Comparison of ENCODE assay signal across 9 cellular contexts in genomic region chr10:53997953-53998352, GRCh38.
DNase-seq lines count a peak whose midpoint lies in the region; ATAC-seq and TF ChIP-seq lines count a peak whose summit lies in the region.
"Had no signal": no experiment of that assay in that cellular context is flagged by ENCODE, and none has a peak within 500 bp of the region (broad histone marks: within the 10 kb centered on the region; RNA-seq: fewer than 3 reads in every experiment).

No MANE protein-coding gene starts in this region.

- no peak overlapping the region for H3K4me3 ChIP-seq in adrenal gland
- H3K4me3 ChIP-seq in right lobe of liver = no peak overlapping the region

- no peaks in the 10 kb centered on the region for H3K36me3 Mint-ChIP-seq in Calu3 (ENCODE audit: insufficient read depth, unreplicated experiment)

- no peaks in the 10 kb centered on the region for H3K4me1 Mint-ChIP-seq in Calu3 (ENCODE audit: low read depth, unreplicated experiment)

- H3K27ac ChIP-seq in adrenal gland (no peak overlapping the region), right lobe of liver (no peak overlapping the region)

- DNase-seq in Calu3 = no peak
- DNase-seq in LoVo (ENCODE audit: low spot score) = peak; percentile 5
- DNase-seq in adrenal gland = no peak
- no peak for DNase-seq in right lobe of liver
- no peak for DNase-seq in activated T-cell treated with anti-CD3 and anti-CD28 coated beads for 4 hours
- no peak for DNase-seq in NCI-H446 treated with DMSO at 0.1 percent for 48 hours (lab: John Stamatoyannopoulos, UW)
- DNase-seq in activated gamma-delta T cell (lab: John Stamatoyannopoulos, UW) = no peak
- DNase-seq: retina had no signal

- no peaks in the 10 kb centered on the region for H3K9me3 ChIP-seq in adrenal gland (replicated peaks in 1 of 3)
- no peaks in the 10 kb centered on the region for H3K9me3 ChIP-seq in right lobe of liver

- WGBS in adrenal gland, 4 donors = 40 to 53% (median 47%) methylated on average over 2 of the region's 2 CpGs
- WGBS in right lobe of liver (ENCODE audit: insufficient coverage, low coverage, low lambda C conversion rate, missing lambda C conversion rate) = 26% methylated on average over 2 of the region's 2 CpGs

- ATAC-seq in right lobe of liver = peak in 1 of 4 donors; percentile 45
- ATAC-seq in GM21723 (IDR thresholded peaks at IDR 0.05; ENCODE audit: unreplicated experiment) = no peak

- CTCF ChIA-PET in Calu3 (lab: Charles Lee) = no interaction called here

- H3K36me3 ChIP-seq in adrenal gland (replicated peaks in 1 of 2) (no peaks in the 10 kb centered on the region), right lobe of liver (no peaks in the 10 kb centered on the region)

- no peaks in the 10 kb centered on the region for H3K27me3 Mint-ChIP-seq in Calu3 (ENCODE audit: unreplicated experiment)

- TF ChIP-seq CTCF in Calu3 (IDR thresholded peaks at IDR 0.05; ENCODE audit: unreplicated experiment) (peak; percentile 29), adrenal gland (IDR thresholded peaks at IDR 0.05) (peak in 4 of 6 experiments; percentile 8 to 40 (median 26)), right lobe of liver (IDR thresholded peaks at IDR 0.05) (peak in 3 of 4 donors; percentile 37 to 44 (median 43))

- intact Hi-C loops in Calu3 (cut with micrococcal nuclease; ENCODE audit: unreplicated experiment) = loop anchor here (1.0 to 5.0 kb wide), 3 partner anchors 156 to 404 kb away; no protein-coding TSS in a partner anchor
- intact Hi-C loops in adrenal gland (cut with DNase I) = no loop called here
- intact Hi-C loops in right lobe of liver (cut with DNase I) = no loop called here

- H3K4me1 ChIP-seq in adrenal gland (replicated peaks in 1 of 2) (no peaks in the 10 kb centered on the region), right lobe of liver (no peaks in the 10 kb centered on the region)

- no peaks in the 10 kb centered on the region for H3K9me3 Mint-ChIP-seq in Calu3 (ENCODE audit: low read depth, unreplicated experiment)

- TF ChIP-seq POLR2A in adrenal gland (IDR thresholded peaks at IDR 0.05) = no peak
- TF ChIP-seq POLR2A in right lobe of liver (IDR thresholded peaks at IDR 0.05) = no peak

- no peak overlapping the region for H3K27ac Mint-ChIP-seq in Calu3 (ENCODE audit: unreplicated experiment)

- no TSS peak for BruUV-seq in Calu3 (replicated peaks; lab: Mats Ljungman, UMichigan)

- H3K27me3 ChIP-seq in adrenal gland (no peaks in the 10 kb centered on the region), right lobe of liver (no peaks in the 10 kb centered on the region)

- no peak overlapping the region for H3K4me3 Mint-ChIP-seq in Calu3 (ENCODE audit: low read depth, unreplicated experiment)
